Comparison of ENCODE assay signal across 10 cellular contexts in the genomic region with DNA sequence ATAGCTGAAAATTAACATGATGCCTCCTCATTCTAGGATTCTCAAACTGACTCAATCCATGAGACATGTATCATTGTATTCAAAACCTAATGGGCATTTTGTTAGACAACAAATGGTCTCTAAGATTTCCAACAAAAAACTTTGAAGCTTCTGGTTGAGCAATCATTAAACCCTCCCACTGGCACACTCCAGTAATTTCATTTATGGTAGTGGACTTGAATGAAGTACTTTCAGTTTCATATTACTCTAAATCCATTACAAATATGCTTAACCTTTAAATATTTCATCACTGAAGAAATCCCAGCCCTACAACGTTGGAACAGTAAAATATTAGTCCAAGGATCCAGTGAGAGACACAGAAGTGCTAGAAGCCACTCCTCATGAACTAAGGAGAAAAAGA. TPM values are rescaled to one million over a fixed set of nuclear protein-coding genes. Genes with fewer than 3 reads are reported as not detected.
A peak's percentile ranks its signal among the peaks of the same experiment; 100 is the strongest.
DNase-seq lines count a peak whose midpoint lies in the region; ATAC-seq and TF ChIP-seq lines count a peak whose summit lies in the region.
"Had no signal": no experiment of that assay in that cellular context is flagged by ENCODE, and none has a peak within 500 bp of the region (broad histone marks: within the 10 kb centered on the region; RNA-seq: fewer than 3 reads in every experiment).

No MANE protein-coding gene starts in this region.

- no TSS peak for BruUV-seq in MCF 10A (replicated peaks; lab: Mats Ljungman, UMichigan)

- ATAC-seq in left lung, result peak; percentile 89
- no peak for ATAC-seq in GM21717 (IDR thresholded peaks at IDR 0.05; ENCODE audit: unreplicated experiment)

- H3K27ac ChIP-seq in left lung (peak overlapping the region; percentile 58 to 69), urinary bladder (ENCODE audit: low read depth) (peak overlapping the region; percentile 59), SJCRH30 (no peak overlapping the region)

- CTCF ChIA-PET in MCF 10A (lab: Yijun Ruan, JAX), result interaction anchor here (0.6 to 1.1 kb wide), 3 partner anchors 24 to 424 kb away, joined by 3 to 5 read pairs (median 3); no protein-coding TSS in a partner anchor

- no peaks in the 10 kb centered on the region for H3K27me3 ChIP-seq in left lung
- H3K27me3 ChIP-seq in SJCRH30, result no peaks in the 10 kb centered on the region

- no peak overlapping the region for H3K27ac Mint-ChIP-seq in activated naive CD4-positive, alpha-beta T cell treated with anti-CD3 and anti-CD28 coated beads, Interleukin-2, amount 50 U/mL, for 24 hours
- H3K27ac Mint-ChIP-seq in MCF 10A (ENCODE audit: low read depth, unreplicated experiment), result no peak overlapping the region

- H3K4me3 ChIP-seq in left lung, result peak overlapping the region; percentile 21 to 43
- peak overlapping the region; percentile 29 for H3K4me3 ChIP-seq in urinary bladder (ENCODE audit: low read depth, low read length)
- no peak overlapping the region for H3K4me3 ChIP-seq in SJCRH30

- H3K9me3 Mint-ChIP-seq in activated naive CD4-positive, alpha-beta T cell treated with anti-CD3 and anti-CD28 coated beads, Interleukin-2, amount 50 U/mL, for 24 hours, result no peaks in the 10 kb centered on the region
- no peaks in the 10 kb centered on the region for H3K9me3 Mint-ChIP-seq in MCF 10A (ENCODE audit: unreplicated experiment)

- H3K36me3 ChIP-seq in left lung (no peaks in the 10 kb centered on the region), urinary bladder (ENCODE audit: insufficient read depth) (no peaks in the 10 kb centered on the region), SJCRH30 (no peaks in the 10 kb centered on the region)

- POLR2A ChIA-PET in MCF 10A (lab: Yijun Ruan, JAX), result interaction anchor here (1.2 kb wide), 1 partner anchor 46 kb away, joined by 3 read pairs; no protein-coding TSS in a partner anchor

- peaks cover 24% of the 10 kb centered on the region for H3K4me1 Mint-ChIP-seq in activated naive CD4-positive, alpha-beta T cell treated with anti-CD3 and anti-CD28 coated beads, Interleukin-2, amount 50 U/mL, for 24 hours
- no peaks in the 10 kb centered on the region for H3K4me1 Mint-ChIP-seq in MCF 10A (ENCODE audit: insufficient read depth, unreplicated experiment)

- H3K27me3 Mint-ChIP-seq in activated naive CD4-positive, alpha-beta T cell treated with anti-CD3 and anti-CD28 coated beads, Interleukin-2, amount 50 U/mL, for 24 hours, result no peaks in the 10 kb centered on the region
- H3K27me3 Mint-ChIP-seq in MCF 10A (ENCODE audit: insufficient read depth, unreplicated experiment), result no peaks in the 10 kb centered on the region

- 3% methylated on average over 1 of the region's 1 CpG for WGBS in urinary bladder

- no peak for DNase-seq in activated naive CD4-positive, alpha-beta T cell treated with anti-CD3 and anti-CD28 coated beads, Interleukin-2, amount 50 U/mL, for 16 hours
- DNase-seq in MCF 10A (ENCODE audit: unreplicated experiment) (peak; percentile 38), left lung (no peak), cerebellar cortex (ENCODE audit: low spot score) (no peak), SJCRH30 (no peak)
- DNase-seq: COR-L47, retina had no signal

- TF ChIP-seq CTCF in MCF 10A (IDR thresholded peaks at IDR 0.05; ENCODE audit: unreplicated experiment) (no peak), left lung (IDR thresholded peaks at IDR 0.05) (no peak)

- peaks cover 0 to 13% of the 10 kb centered on the region in 2 donors for H3K4me1 ChIP-seq in left lung
- no peaks in the 10 kb centered on the region for H3K4me1 ChIP-seq in urinary bladder (ENCODE audit: insufficient read depth)
- no peaks in the 10 kb centered on the region for H3K4me1 ChIP-seq in SJCRH30

- H3K9me3 ChIP-seq in left lung (no peaks in the 10 kb centered on the region), SJCRH30 (replicated peaks) (no peaks in the 10 kb centered on the region)

- H3K4me3 Mint-ChIP-seq in activated naive CD4-positive, alpha-beta T cell treated with anti-CD3 and anti-CD28 coated beads, Interleukin-2, amount 50 U/mL, for 24 hours, result peak overlapping the region; percentile 78
- H3K4me3 Mint-ChIP-seq in MCF 10A (ENCODE audit: unreplicated experiment), result peak overlapping the region; percentile 66

- H3K36me3 Mint-ChIP-seq in activated naive CD4-positive, alpha-beta T cell treated with anti-CD3 and anti-CD28 coated beads, Interleukin-2, amount 50 U/mL, for 24 hours, result peaks cover 2% of the 10 kb centered on the region
- no peaks in the 10 kb centered on the region for H3K36me3 Mint-ChIP-seq in MCF 10A (ENCODE audit: insufficient read depth, unreplicated experiment)

- intact Hi-C loops in MCF 10A (cut with micrococcal nuclease) (no loop called here), left lung (cut with DNase I) (no loop called here)

RNA-seq across cellular contexts. Expression of gene GBP6, which starts 43.5 kb away (rescaled TPM):
- total RNA-seq in MCF 10A (2022) (not detected in 2 replicates), left lung (1 to 10 TPM in 1 of 2 donors, under 1 TPM in 1; 0.73 to 1.3 TPM), urinary bladder (1.6 TPM)
- not detected for polyA plus RNA-seq in urinary bladder
- total RNA-seq in SJCRH30 (2014; rRNA removed; shearing (Covaris generic)), result not detected in 2 replicates
